8 cellular contexts compared by ENCODE assay signal in the genomic region with DNA sequence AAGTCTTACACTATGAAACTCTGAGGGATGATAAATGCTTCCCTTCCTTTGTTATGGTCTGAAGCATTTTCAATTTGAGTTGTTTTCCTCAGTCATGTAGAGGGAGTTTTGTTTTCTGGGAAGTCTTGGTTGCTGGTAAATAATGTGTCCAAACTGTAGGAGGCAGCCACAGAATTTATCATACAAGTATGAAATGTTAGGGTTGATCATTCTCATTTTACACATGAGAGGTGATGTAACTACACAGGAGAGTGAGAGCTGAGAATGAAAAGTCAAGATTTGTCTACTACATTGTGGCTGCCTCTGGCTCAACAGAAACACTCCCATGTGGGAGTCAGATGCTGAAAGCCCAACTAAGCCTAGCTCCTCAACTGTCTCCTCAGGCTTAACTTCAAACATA.
A peak's percentile ranks its signal among the peaks of the same experiment; 100 is the strongest.
DNase-seq lines count a peak whose midpoint lies in the region; ATAC-seq and TF ChIP-seq lines count a peak whose summit lies in the region.

No MANE protein-coding gene starts in this region.

- H3K36me3 Mint-ChIP-seq in activated B cell treated with CpG ODN at 0.5 μM for 24 hours (ENCODE audit: low read depth) (peaks cover 63% of the 10 kb centered on the region), naive B cell (peaks cover 20 to 36% of the 10 kb centered on the region in 2 donors)

- TF ChIP-seq CTCF in activated B cell treated with CpG ODN at 0.5 μM for 24 hours (IDR thresholded peaks at IDR 0.05): no peak

- H2BK15ac ChIP-seq in neuronal stem cell (ENCODE audit: low read length): no peak overlapping the region

- no peaks in the 10 kb centered on the region for H3K9me3 ChIP-seq in neuronal stem cell (replicated peaks in 1 of 2; ENCODE audit: control insufficient read depth in 2 of 2, insufficient read depth in 1 of 2, low read depth in 1 of 2, low read length in 2 of 2)

- no peaks in the 10 kb centered on the region for H3K79me1 ChIP-seq in neuronal stem cell (ENCODE audit: low read depth, low read length)

- peak overlapping the region; percentile 46 for H3K4me3 Mint-ChIP-seq in activated B cell treated with CpG ODN at 0.5 μM for 24 hours
- peak overlapping the region in 7 of 8 donors; percentile 6 to 83 (median 58) for H3K4me3 Mint-ChIP-seq in naive B cell

- POLR2A ChIA-PET in activated B cell treated with CpG ODN at 0.5 μM for 24 hours (lab: Charles Lee): interaction anchor here (0.9 to 4.6 kb wide), 7 partner anchors 9 to 28 kb away, joined by 3 to 72 read pairs (median 18); no protein-coding TSS in a partner anchor

- no peak overlapping the region for H3K27ac ChIP-seq in neuronal stem cell (replicated peaks; ENCODE audit: low read length)

- no peak overlapping the region for H3K18ac ChIP-seq in neuronal stem cell (ENCODE audit: low read length)

- H3K9me3 Mint-ChIP-seq in activated B cell treated with CpG ODN at 0.5 μM for 24 hours: no peaks in the 10 kb centered on the region
- H3K9me3 Mint-ChIP-seq in naive B cell: no peaks in the 10 kb centered on the region

- H3K27me3 Mint-ChIP-seq in activated B cell treated with CpG ODN at 0.5 μM for 24 hours: no peaks in the 10 kb centered on the region
- no peaks in the 10 kb centered on the region for H3K27me3 Mint-ChIP-seq in naive B cell

- ATAC-seq in GM18868 (IDR thresholded peaks at IDR 0.05; ENCODE audit: unreplicated experiment) (peak; percentile 33), HG02588 (IDR thresholded peaks at IDR 0.05; ENCODE audit: unreplicated experiment) (peak; percentile 39), activated B cell treated with CpG ODN at 0.5 μM for 24 hours (ENCODE audit: low read depth) (no peak), naive B cell (ENCODE audit: low read depth in 2 of 2) (no peak)

- H2BK12ac ChIP-seq in neuronal stem cell (ENCODE audit: low read length): no peak overlapping the region

- H3K4me1 Mint-ChIP-seq in activated B cell treated with CpG ODN at 0.5 μM for 24 hours: peaks cover 97% of the 10 kb centered on the region
- H3K4me1 Mint-ChIP-seq in naive B cell: peaks cover 70 to 96% (median 83%) of the 10 kb centered on the region in 3 donors

- H3K36me3 ChIP-seq in neuronal stem cell (replicated peaks in 1 of 2; ENCODE audit: control insufficient read depth in 2 of 2, insufficient read depth in 2 of 2, low read length in 2 of 2): peaks cover 0 to 17% of the 10 kb centered on the region in 2 donors

- no peak overlapping the region for H3K9ac ChIP-seq in neuronal stem cell (ENCODE audit: low read depth, low read length, poor library complexity)

- H4K91ac ChIP-seq in neuronal stem cell (ENCODE audit: low read depth, low read length, poor library complexity): no peak overlapping the region

- H3K27ac Mint-ChIP-seq in activated B cell treated with CpG ODN at 0.5 μM for 24 hours (peak overlapping the region; percentile 89), naive B cell (peak overlapping the region; percentile 73 to 98 (median 93))

- DNase-seq in activated B cell treated with CpG ODN at 0.5 μM for 24 hours: no peak
- no peak for DNase-seq in naive B cell
- DNase-seq in neuronal stem cell (ENCODE audit: low spot score): no peak
- DNase-seq in NCI-H446 (lab: John Stamatoyannopoulos, UW): no peak
- DNase-seq in erythroblast (lab: John Stamatoyannopoulos, UW): no peak
- DNase-seq in superior temporal gyrus (ENCODE audit: extremely low spot score): no peak

- H3K23ac ChIP-seq in neuronal stem cell (ENCODE audit: low read depth, low read length, poor library complexity): no peak overlapping the region

- H2BK5ac ChIP-seq in neuronal stem cell (ENCODE audit: low read length): no peak overlapping the region

- intact Hi-C loops in activated B cell treated with CpG ODN at 0.5 μM for 24 hours (cut with micrococcal nuclease): loop anchor here (2.0 kb wide), 1 partner anchor 13 kb away; no protein-coding TSS in a partner anchor

- H2AK5ac ChIP-seq in neuronal stem cell (ENCODE audit: low read depth, low read length): no peak overlapping the region

- H2BK120ac ChIP-seq in neuronal stem cell (ENCODE audit: low read depth, low read length): no peak overlapping the region

- CTCF ChIA-PET in activated B cell treated with CpG ODN at 0.5 μM for 24 hours (lab: Charles Lee): interaction anchor here (0.8 to 2.0 kb wide), 4 partner anchors 9 to 94 kb away, joined by 4 to 18 read pairs (median 7); no protein-coding TSS in a partner anchor

- peaks cover 21 to 51% of the 10 kb centered on the region in 2 donors for H3K4me1 ChIP-seq in neuronal stem cell (ENCODE audit: control insufficient read depth in 2 of 2, insufficient read depth in 1 of 2, low read depth in 1 of 2, low read length in 2 of 2)

- H3K4ac ChIP-seq in neuronal stem cell (ENCODE audit: low read length): no peak overlapping the region

- H2AFZ ChIP-seq in neuronal stem cell (ENCODE audit: low read length): no peak overlapping the region

- no peaks in the 10 kb centered on the region for H3K27me3 ChIP-seq in neuronal stem cell (ENCODE audit: control insufficient read depth in 3 of 3, insufficient read depth in 3 of 3, low read depth in 1 of 3, low read length in 3 of 3)

- H3K14ac ChIP-seq in neuronal stem cell (ENCODE audit: low read length): no peak overlapping the region

- H3K4me2 ChIP-seq in neuronal stem cell (ENCODE audit: insufficient read depth, low read length, poor library complexity, severe bottlenecking): no peak overlapping the region

- no peak overlapping the region for H4K8ac ChIP-seq in neuronal stem cell (ENCODE audit: low read depth, low read length)

- H3K4me3 ChIP-seq in neuronal stem cell (ENCODE audit: low read length in 2 of 2): no peak overlapping the region

- TF ChIP-seq POLR2A in erythroblast (IDR thresholded peaks at IDR 0.05; ENCODE audit: low read length): no peak

Comparison
In these comparisons a context has a peak if more than half of its experiments do, and no peak if none do; other contexts are left out.
1. ATAC-seq: peak in GM18868 (single experiment) and HG02588 (single experiment); none in activated B cell treated with CpG ODN at 0.5 μM for 24 hours (single experiment) and naive B cell (0 of 2).